ENCODE assay signal across 1 cellular context in genomic region chr4:8537041-8537461, GRCh38.
TF ChIP-seq lines count a peak whose summit lies in the region.

No MANE protein-coding gene starts in this region.

TF ChIP-seq in HepG2, 621 proteins besides CTCF, POLR2A, EP300 and RAD21 (continued from another document):
- TF ChIP-seq CEBPB (IDR thresholded peaks at IDR 0.05; ENCODE audit: borderline replicate concordance, low read depth, low read length) (0 out of 2 replicates have a peak, but pooled peaks have one; percentile 31), MXI1 (IDR thresholded peaks at IDR 0.05; ENCODE audit: borderline replicate concordance, low read depth, low read length) (no peak), HOXA5 (CRISPR knock-in tag; IDR thresholded peaks at IDR 0.05) (no peak), ZNF644 (CRISPR knock-in tag; IDR thresholded peaks at IDR 0.05; ENCODE audit: low read depth) (0 out of 2 replicates have a peak, but pooled peaks have one; percentile 20), FOSL2 (CRISPR knock-in tag; IDR thresholded peaks at IDR 0.05) (peak; percentile 62)
